ENCODE assay signal across 11 cellular contexts in genomic region chr19:13241321-13242104, GRCh38.
DNase-seq lines count a peak whose midpoint lies in the region; ATAC-seq and TF ChIP-seq lines count a peak whose summit lies in the region.
"Had no signal": no experiment of that assay in that cellular context is flagged by ENCODE, and none has a peak within 500 bp of the region (broad histone marks: within the 10 kb centered on the region; RNA-seq: fewer than 3 reads in every experiment).

No MANE protein-coding gene starts in this region.

- H3K4me1 Mint-ChIP-seq in CD14-positive monocyte: peaks cover 5% of the 10 kb centered on the region
- peaks cover 23% of the 10 kb centered on the region for H3K4me1 Mint-ChIP-seq in GM23338
- peaks cover 20% of the 10 kb centered on the region for H3K4me1 Mint-ChIP-seq in activated B cell treated with CpG ODN at 0.5 μM for 24 hours

- CTCF ChIA-PET in activated B cell treated with CpG ODN at 0.5 μM for 24 hours (lab: Charles Lee): no interaction called here

- peaks cover 2 to 10% (median 6%) of the 10 kb centered on the region in 3 donors for H3K27me3 Mint-ChIP-seq in CD14-positive monocyte (ENCODE audit: low read depth in 3 of 3)
- peaks cover 14% of the 10 kb centered on the region for H3K27me3 Mint-ChIP-seq in GM23338 (ENCODE audit: insufficient read depth, low read depth, poor library complexity)
- no peaks in the 10 kb centered on the region for H3K27me3 Mint-ChIP-seq in activated B cell treated with CpG ODN at 0.5 μM for 24 hours

- no peaks in the 10 kb centered on the region for H3K79me2 ChIP-seq in GM23338 (replicated peaks; ENCODE audit: insufficient read depth)

- H2AFZ ChIP-seq in GM23338: no peak overlapping the region

- H3K4me3 Mint-ChIP-seq in CD14-positive monocyte (no peak overlapping the region), GM23338 (no peak overlapping the region; the same call in 2 of the 3 replicates), activated B cell treated with CpG ODN at 0.5 μM for 24 hours (no peak overlapping the region)

- peaks cover 19% of the 10 kb centered on the region for H3K4me1 ChIP-seq in GM23338 (ENCODE audit: insufficient read depth)
- H3K4me1 ChIP-seq in right cardiac atrium (ENCODE audit: control insufficient read depth, insufficient read depth, low read length): no peaks in the 10 kb centered on the region
- H3K4me1 ChIP-seq: testis had no signal

- TF ChIP-seq CTCF in CD14-positive monocyte (IDR thresholded peaks at IDR 0.05): peak; percentile 8
- peak; percentile 57 to 74 for TF ChIP-seq CTCF in GM23338 (conservative IDR thresholded peaks at IDR 0.05; ENCODE audit: low read depth in 2 of 2)
- no peak for TF ChIP-seq CTCF in activated B cell treated with CpG ODN at 0.5 μM for 24 hours (IDR thresholded peaks at IDR 0.05)

- H3K4me3 ChIP-seq in GM23338 (no peak overlapping the region), right cardiac atrium (ENCODE audit: low read length) (no peak overlapping the region)
- H3K4me3 ChIP-seq: dorsolateral prefrontal cortex, testis had no signal

- H3K27ac ChIP-seq in GM23338 (ENCODE audit: low read depth) (0 out of 2 replicates have a peak overlapping the region, but pooled peaks have one; percentile 28), right cardiac atrium (ENCODE audit: low read length) (no peak overlapping the region)
- H3K27ac ChIP-seq: testis had no signal

- no peaks in the 10 kb centered on the region for H3K9me2 ChIP-seq in GM23338 (ENCODE audit: insufficient read depth)

- peak overlapping the region in 1 of 7 donors; percentile 57 for H3K27ac Mint-ChIP-seq in CD14-positive monocyte
- H3K27ac Mint-ChIP-seq in GM23338: no peak overlapping the region
- H3K27ac Mint-ChIP-seq in activated B cell treated with CpG ODN at 0.5 μM for 24 hours: no peak overlapping the region

- H3K9me3 ChIP-seq in right cardiac atrium (ENCODE audit: control insufficient read depth, low read length): no peaks in the 10 kb centered on the region
- H3K9me3 ChIP-seq: testis had no signal

- intact Hi-C loops in CD14-positive monocyte (cut with micrococcal nuclease): no loop called here
- intact Hi-C loops in activated B cell treated with CpG ODN at 0.5 μM for 24 hours (cut with micrococcal nuclease): loop anchor here (1.0 kb wide), 1 partner anchor 20 kb away; no protein-coding TSS in a partner anchor
- intact Hi-C loops in left ventricle myocardium superior (cut with micrococcal nuclease): no loop called here
- intact Hi-C loops in right cardiac atrium (cut with DNase I): no loop called here

- H3K36me3 Mint-ChIP-seq in CD14-positive monocyte (no peaks in the 10 kb centered on the region), GM23338 (ENCODE audit: low read depth) (peaks cover 3% of the 10 kb centered on the region), activated B cell treated with CpG ODN at 0.5 μM for 24 hours (ENCODE audit: low read depth) (no peaks in the 10 kb centered on the region)

- no peaks in the 10 kb centered on the region for H4K20me1 ChIP-seq in GM23338 (replicated peaks; ENCODE audit: insufficient read depth)

- WGBS in right cardiac atrium: 67% methylated on average over 22 of the region's 22 CpGs

- DNase-seq in CD14-positive monocyte (ENCODE audit: low spot score) (no peak), GM23338 (ENCODE audit: low spot score) (peak; percentile 59), activated B cell treated with CpG ODN at 0.5 μM for 24 hours (peak; percentile 17), left lobe of liver (ENCODE audit: low spot score) (no peak), left ventricle myocardium superior (no peak), right cardiac atrium (no peak), AML-193 (lab: John Stamatoyannopoulos, UW) (no peak), GM19240 (ENCODE audit: insufficient read length, low spot score) (no peak)
- DNase-seq: posterior cingulate gyrus, testis had no signal

- H3K36me3 ChIP-seq in GM23338 (ENCODE audit: insufficient read depth): no peaks in the 10 kb centered on the region

- 0 out of 2 replicates have a peak, but pooled peaks cover 6% of the 10 kb centered on the region for H3F3A ChIP-seq in GM23338 (replicated peaks; ENCODE audit: low read depth)

- POLR2A ChIA-PET in activated B cell treated with CpG ODN at 0.5 μM for 24 hours (lab: Charles Lee): no interaction called here

- H3K4me2 ChIP-seq in GM23338: no peak overlapping the region

- H3K9me3 Mint-ChIP-seq in CD14-positive monocyte (peaks cover 0 to 10% (median 1%) of the 10 kb centered on the region in 7 donors), GM23338 (peaks cover 4% of the 10 kb centered on the region; the same call in 1 of the 3 replicates), activated B cell treated with CpG ODN at 0.5 μM for 24 hours (no peaks in the 10 kb centered on the region)

- H3K27me3 ChIP-seq in GM23338 (ENCODE audit: insufficient read depth) (no peaks in the 10 kb centered on the region), right cardiac atrium (ENCODE audit: control insufficient read depth, insufficient read depth) (no peaks in the 10 kb centered on the region)
- H3K27me3 ChIP-seq: dorsolateral prefrontal cortex, testis had no signal

- ATAC-seq in GM23338: peak; percentile 77
- ATAC-seq in activated B cell treated with CpG ODN at 0.5 μM for 24 hours (ENCODE audit: low read depth): peak; percentile 79
- ATAC-seq in left lobe of liver: peak; percentile 49
- no peak for ATAC-seq in left ventricle myocardium superior
- no peak for ATAC-seq in right cardiac atrium

TF ChIP-seq in GM23338, 12 proteins besides CTCF, POLR2A, EP300 and RAD21:
- TF ChIP-seq NANOG (IDR thresholded peaks at IDR 0.05; ENCODE audit: borderline replicate concordance): no peak
- TF ChIP-seq JUNB (IDR thresholded peaks at IDR 0.05; ENCODE audit: unreplicated experiment): no peak
- no peak for TF ChIP-seq ZNF114 (CRISPR knock-in tag; IDR thresholded peaks at IDR 0.05)
- no peak for TF ChIP-seq EZH2 (IDR thresholded peaks at IDR 0.05; ENCODE audit: low read depth, unreplicated experiment)

Comparison
In these comparisons a context has a peak if more than half of its experiments do, and no peak if none do; other contexts are left out.
1. DNase-seq: peak in GM23338 (single experiment) and activated B cell treated with CpG ODN at 0.5 μM for 24 hours (single experiment); none in CD14-positive monocyte (single experiment), left lobe of liver (single experiment), left ventricle myocardium superior (single experiment), right cardiac atrium (0 of 3), AML-193 (0 of 2) and GM19240 (single experiment).
2. ATAC-seq: peak in GM23338 (single experiment), activated B cell treated with CpG ODN at 0.5 μM for 24 hours (single experiment) and left lobe of liver (single experiment); none in left ventricle myocardium superior (single experiment) and right cardiac atrium (0 of 2).